ENCODE assay signal across 14 cellular contexts in the genomic region with DNA sequence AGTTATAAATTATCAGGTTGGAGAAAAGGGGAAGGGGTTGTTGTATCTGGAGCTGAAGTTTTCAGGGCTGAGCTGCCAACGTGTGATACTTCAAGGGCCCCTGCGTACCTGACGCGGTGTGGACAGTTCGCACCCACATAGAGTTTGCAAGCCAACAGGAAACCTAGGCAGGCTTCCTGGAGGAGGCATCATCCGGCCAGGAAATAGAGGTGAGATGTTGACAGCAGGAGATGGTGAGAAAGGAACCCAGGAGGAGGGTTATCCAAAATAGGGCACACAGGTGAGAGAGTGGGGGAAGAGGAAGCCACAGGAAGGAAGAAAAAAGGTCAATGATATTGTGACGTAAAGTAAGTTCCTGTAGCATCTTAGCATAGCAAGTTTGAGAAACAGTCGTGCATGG.
DNase-seq lines count a peak whose midpoint lies in the region; ATAC-seq lines count a peak whose summit lies in the region.
"Had no signal": no experiment of that assay in that cellular context is flagged by ENCODE, and none has a peak within 500 bp of the region (broad histone marks: within the 10 kb centered on the region; RNA-seq: fewer than 3 reads in every experiment).

No MANE protein-coding gene starts in this region.

- peaks cover 8% of the 10 kb centered on the region for H3K4me1 Mint-ChIP-seq in activated naive CD4-positive, alpha-beta T cell treated with anti-CD3 and anti-CD28 coated beads, Interleukin-2, amount 10 ng/mL, durations not matched to agents 7 days and 5 days
- H3K4me1 Mint-ChIP-seq in activated CD4-positive, alpha-beta memory T cell treated with anti-CD3 and anti-CD28 coated beads for 36 hours (ENCODE audit: low read depth), result peaks cover 13% of the 10 kb centered on the region
- peaks cover 30 to 37% of the 10 kb centered on the region in 2 donors for H3K4me1 Mint-ChIP-seq in immature natural killer cell

- no peaks in the 10 kb centered on the region for H3K27me3 Mint-ChIP-seq in activated naive CD4-positive, alpha-beta T cell treated with anti-CD3 and anti-CD28 coated beads, Interleukin-2, amount 10 ng/mL, durations not matched to agents 7 days and 5 days
- H3K27me3 Mint-ChIP-seq in activated CD4-positive, alpha-beta memory T cell treated with anti-CD3 and anti-CD28 coated beads for 36 hours, result no peaks in the 10 kb centered on the region
- no peaks in the 10 kb centered on the region for H3K27me3 Mint-ChIP-seq in immature natural killer cell (ENCODE audit: low read depth in 3 of 3)

- CTCF ChIA-PET in activated naive CD4-positive, alpha-beta T cell treated with anti-CD3 and anti-CD28 coated beads, Interleukin-2, amount 10 ng/mL, durations not matched to agents 7 days and 5 days (lab: Charles Lee), result no interaction called here
- CTCF ChIA-PET in activated CD4-positive, alpha-beta memory T cell treated with anti-CD3 and anti-CD28 coated beads for 36 hours (lab: Charles Lee), result no interaction called here

- POLR2A ChIA-PET in activated CD4-positive, alpha-beta memory T cell treated with anti-CD3 and anti-CD28 coated beads for 36 hours (lab: Charles Lee), result no interaction called here

- no peak for ATAC-seq in GM19397 (IDR thresholded peaks at IDR 0.05; ENCODE audit: unreplicated experiment)

- peaks cover 20% of the 10 kb centered on the region for H3K36me3 Mint-ChIP-seq in activated naive CD4-positive, alpha-beta T cell treated with anti-CD3 and anti-CD28 coated beads, Interleukin-2, amount 10 ng/mL, durations not matched to agents 7 days and 5 days
- H3K36me3 Mint-ChIP-seq in activated CD4-positive, alpha-beta memory T cell treated with anti-CD3 and anti-CD28 coated beads for 36 hours, result peaks cover 26% of the 10 kb centered on the region
- H3K36me3 Mint-ChIP-seq in immature natural killer cell, result peaks cover 11 to 13% (median 13%) of the 10 kb centered on the region in 3 donors

- intact Hi-C loops in activated CD4-positive, alpha-beta memory T cell treated with anti-CD3 and anti-CD28 coated beads for 36 hours (cut with micrococcal nuclease), result no loop called here

- H3K27ac Mint-ChIP-seq in activated naive CD4-positive, alpha-beta T cell treated with anti-CD3 and anti-CD28 coated beads, Interleukin-2, amount 10 ng/mL, durations not matched to agents 7 days and 5 days, result peak overlapping the region; percentile 3
- peak overlapping the region; percentile 1 for H3K27ac Mint-ChIP-seq in activated CD4-positive, alpha-beta memory T cell treated with anti-CD3 and anti-CD28 coated beads for 36 hours
- peak overlapping the region in 3 of 6 donors; percentile 14 to 68 (median 20) for H3K27ac Mint-ChIP-seq in immature natural killer cell

- H3K9me3 Mint-ChIP-seq in activated naive CD4-positive, alpha-beta T cell treated with anti-CD3 and anti-CD28 coated beads, Interleukin-2, amount 10 ng/mL, durations not matched to agents 7 days and 5 days, result peaks cover 14% of the 10 kb centered on the region
- no peaks in the 10 kb centered on the region for H3K9me3 Mint-ChIP-seq in activated CD4-positive, alpha-beta memory T cell treated with anti-CD3 and anti-CD28 coated beads for 36 hours
- no peaks in the 10 kb centered on the region for H3K9me3 Mint-ChIP-seq in immature natural killer cell

- no peak overlapping the region for H3K4me3 Mint-ChIP-seq in activated naive CD4-positive, alpha-beta T cell treated with anti-CD3 and anti-CD28 coated beads, Interleukin-2, amount 10 ng/mL, durations not matched to agents 7 days and 5 days
- no peak overlapping the region for H3K4me3 Mint-ChIP-seq in activated CD4-positive, alpha-beta memory T cell treated with anti-CD3 and anti-CD28 coated beads for 36 hours
- peak overlapping the region in 3 of 5 donors; percentile 14 to 33 (median 32) for H3K4me3 Mint-ChIP-seq in immature natural killer cell

- no peak for DNase-seq in activated naive CD4-positive, alpha-beta T cell treated with anti-CD3 and anti-CD28 coated beads, Interleukin-2, amount 10 ng/mL, durations not matched to agents 7 days and 5 days
- no peak for DNase-seq in activated naive CD4-positive, alpha-beta T cell treated with Interleukin-2 at 50 U/mL for 16 hours
- DNase-seq in activated CD4-positive, alpha-beta memory T cell treated with anti-CD3 and anti-CD28 coated beads for 36 hours, result no peak
- DNase-seq in immature natural killer cell (no peak), NCI-H128 (lab: John Stamatoyannopoulos, UW; ENCODE audit: unreplicated experiment) (no peak), HPDE6-E6E7 (ENCODE audit: extremely low spot score) (no peak)
- DNase-seq: C1 segment of cervical spinal cord, Caco-2, DMS153, NCI-H1105 treated with DMSO at 0.1 percent for 48 hours, NCI-H187, NCI-H526 treated with DMSO at 0.1 percent for 48 hours, SHP77 had no signal

Comparison
In these comparisons a context has a peak if more than half of its experiments do, and no peak if none do; other contexts are left out.
1. H3K4me3 Mint-ChIP-seq: peak in immature natural killer cell (3 of 5); none in activated naive CD4-positive, alpha-beta T cell treated with anti-CD3 and anti-CD28 coated beads, Interleukin-2, amount 10 ng/mL, durations not matched to agents 7 days and 5 days (single experiment) and activated CD4-positive, alpha-beta memory T cell treated with anti-CD3 and anti-CD28 coated beads for 36 hours (single experiment).